ENCODE assay signal across 8 cellular contexts in the genomic region with DNA sequence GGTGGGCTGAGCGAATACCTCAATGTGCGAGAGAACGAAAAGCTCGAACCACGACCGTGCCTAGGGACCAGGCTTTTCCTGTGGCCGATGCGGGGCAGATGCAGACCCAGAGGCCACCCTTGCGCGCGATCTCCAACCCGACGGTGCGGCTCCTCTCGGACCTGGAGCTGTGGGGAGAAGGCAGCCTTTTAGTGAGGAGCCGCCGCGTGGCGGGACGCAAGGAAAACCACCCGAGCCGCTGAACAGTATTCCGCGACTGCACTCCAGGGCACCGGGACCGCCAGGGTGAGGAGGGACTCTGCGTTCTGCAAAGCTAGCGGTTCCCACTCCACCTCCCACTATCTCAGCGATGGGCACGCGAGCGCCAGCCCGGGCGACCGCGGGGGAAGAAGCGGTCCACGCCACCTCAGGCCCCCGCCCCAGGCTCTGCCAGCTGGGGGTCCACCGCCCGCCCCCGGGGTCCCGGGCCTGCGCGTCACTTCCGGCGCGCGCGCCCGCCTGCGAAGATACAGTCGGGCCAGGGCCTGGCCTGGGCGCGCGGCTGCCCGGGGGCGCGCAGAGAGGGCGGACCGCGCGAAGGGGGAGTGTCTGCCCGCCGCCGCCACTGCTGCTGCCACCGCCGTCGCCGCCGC.
DNase-seq lines count a peak whose midpoint lies in the region; ATAC-seq and TF ChIP-seq lines count a peak whose summit lies in the region.

No MANE protein-coding gene starts in this region.

- peaks cover 26% of the 10 kb centered on the region for H3K4me1 Mint-ChIP-seq in neural crest cell

- no peak for TF ChIP-seq EP300 in Ishikawa (IDR thresholded peaks at IDR 0.05; ENCODE audit: borderline replicate concordance)

- TF ChIP-seq CTCF in neural crest cell (conservative IDR thresholded peaks at IDR 0.05), result no peak

- H3K4me1 ChIP-seq in stomach smooth muscle (ENCODE audit: control insufficient read depth, insufficient read depth, low read length), result peaks cover 16% of the 10 kb centered on the region

- TF ChIP-seq RAD21 in Ishikawa (IDR thresholded peaks at IDR 0.05; ENCODE audit: low read depth), result no peak

- no peaks in the 10 kb centered on the region for H3K9me3 ChIP-seq in stomach smooth muscle (ENCODE audit: control insufficient read depth in 2 of 2, low read length in 2 of 2)

- peaks cover 16% of the 10 kb centered on the region for H3K36me3 Mint-ChIP-seq in neural crest cell (ENCODE audit: low read depth)

- peak overlapping the region; percentile 87 to 92 for H3K9ac ChIP-seq in stomach smooth muscle (ENCODE audit: low read length in 2 of 2)

- peak; percentile 47 for DNase-seq in DMS79 (lab: John Stamatoyannopoulos, UW)
- peak; percentile 17 for DNase-seq in RPMI8226
- DNase-seq in activated effector memory CD4-positive, alpha-beta T cell treated with Interleukin-2 at 50 U/mL for 16 hours, result peak; percentile 60
- peak; percentile 16 for DNase-seq in fibroblast of the conjunctiva (ENCODE audit: low read depth)
- DNase-seq in neural crest cell (ENCODE audit: low read depth, low spot score), result peak; percentile 77

- peak; percentile 92 for ATAC-seq in GM21576 (IDR thresholded peaks at IDR 0.05; ENCODE audit: unreplicated experiment)

- H3K27ac Mint-ChIP-seq in neural crest cell (ENCODE audit: unreplicated experiment), result peak overlapping the region; percentile 95

- peak overlapping the region; percentile 88 to 94 for H3K4me3 ChIP-seq in stomach smooth muscle (ENCODE audit: low read length in 2 of 2)

- no peaks in the 10 kb centered on the region for H3K36me3 ChIP-seq in stomach smooth muscle (ENCODE audit: control insufficient read depth in 2 of 2, insufficient read depth in 2 of 2, low read length in 2 of 2)

- H3K4me3 Mint-ChIP-seq in neural crest cell, result peak overlapping the region; percentile 94

- H3K27me3 Mint-ChIP-seq in neural crest cell (ENCODE audit: low read depth), result no peaks in the 10 kb centered on the region

- no peaks in the 10 kb centered on the region for H3K27me3 ChIP-seq in stomach smooth muscle (ENCODE audit: control insufficient read depth in 1 of 2, insufficient read depth in 2 of 2, low read length in 2 of 2)

- peak overlapping the region; percentile 82 for H3K27ac ChIP-seq in stomach smooth muscle (ENCODE audit: low read length)

- peaks cover 4% of the 10 kb centered on the region for H3K9me3 Mint-ChIP-seq in neural crest cell

TF ChIP-seq in Ishikawa, 13 proteins besides CTCF, POLR2A, EP300 and RAD21:
- peak; percentile 90 for TF ChIP-seq ZBTB7A (IDR thresholded peaks at IDR 0.05; ENCODE audit: low read depth)
- TF ChIP-seq, protein P1, sequence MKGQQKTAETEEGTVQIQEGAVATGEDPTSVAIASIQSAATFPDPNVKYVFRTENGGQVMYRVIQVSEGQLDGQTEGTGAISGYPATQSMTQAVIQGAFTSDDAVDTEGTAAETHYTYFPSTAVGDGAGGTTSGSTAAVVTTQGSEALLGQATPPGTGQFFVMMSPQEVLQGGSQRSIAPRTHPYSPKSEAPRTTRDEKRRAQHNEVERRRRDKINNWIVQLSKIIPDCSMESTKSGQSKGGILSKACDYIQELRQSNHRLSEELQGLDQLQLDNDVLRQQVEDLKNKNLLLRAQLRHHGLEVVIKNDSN (IDR thresholded peaks at IDR 0.05), result no peak
- no peak for TF ChIP-seq TAF1 (IDR thresholded peaks at IDR 0.05; ENCODE audit: low read depth)
- TF ChIP-seq YY1 (IDR thresholded peaks at IDR 0.05; ENCODE audit: low read depth), result 0 out of 2 replicates have a peak, but pooled peaks have one; percentile 22
- TF ChIP-seq, protein P2, sequence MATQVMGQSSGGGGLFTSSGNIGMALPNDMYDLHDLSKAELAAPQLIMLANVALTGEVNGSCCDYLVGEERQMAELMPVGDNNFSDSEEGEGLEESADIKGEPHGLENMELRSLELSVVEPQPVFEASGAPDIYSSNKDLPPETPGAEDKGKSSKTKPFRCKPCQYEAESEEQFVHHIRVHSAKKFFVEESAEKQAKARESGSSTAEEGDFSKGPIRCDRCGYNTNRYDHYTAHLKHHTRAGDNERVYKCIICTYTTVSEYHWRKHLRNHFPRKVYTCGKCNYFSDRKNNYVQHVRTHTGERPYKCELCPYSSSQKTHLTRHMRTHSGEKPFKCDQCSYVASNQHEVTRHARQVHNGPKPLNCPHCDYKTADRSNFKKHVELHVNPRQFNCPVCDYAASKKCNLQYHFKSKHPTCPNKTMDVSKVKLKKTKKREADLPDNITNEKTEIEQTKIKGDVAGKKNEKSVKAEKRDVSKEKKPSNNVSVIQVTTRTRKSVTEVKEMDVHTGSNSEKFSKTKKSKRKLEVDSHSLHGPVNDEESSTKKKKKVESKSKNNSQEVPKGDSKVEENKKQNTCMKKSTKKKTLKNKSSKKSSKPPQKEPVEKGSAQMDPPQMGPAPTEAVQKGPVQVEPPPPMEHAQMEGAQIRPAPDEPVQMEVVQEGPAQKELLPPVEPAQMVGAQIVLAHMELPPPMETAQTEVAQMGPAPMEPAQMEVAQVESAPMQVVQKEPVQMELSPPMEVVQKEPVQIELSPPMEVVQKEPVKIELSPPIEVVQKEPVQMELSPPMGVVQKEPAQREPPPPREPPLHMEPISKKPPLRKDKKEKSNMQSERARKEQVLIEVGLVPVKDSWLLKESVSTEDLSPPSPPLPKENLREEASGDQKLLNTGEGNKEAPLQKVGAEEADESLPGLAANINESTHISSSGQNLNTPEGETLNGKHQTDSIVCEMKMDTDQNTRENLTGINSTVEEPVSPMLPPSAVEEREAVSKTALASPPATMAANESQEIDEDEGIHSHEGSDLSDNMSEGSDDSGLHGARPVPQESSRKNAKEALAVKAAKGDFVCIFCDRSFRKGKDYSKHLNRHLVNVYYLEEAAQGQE (IDR thresholded peaks at IDR 0.05; ENCODE audit: low read depth), result no peak
- TF ChIP-seq FOXM1 (IDR thresholded peaks at IDR 0.05; ENCODE audit: borderline replicate concordance, low read depth), result no peak
- TF ChIP-seq EGR1 (IDR thresholded peaks at IDR 0.05), result peak; percentile 57; the same call in 1 of the 2 replicates
- TF ChIP-seq, protein P3, sequence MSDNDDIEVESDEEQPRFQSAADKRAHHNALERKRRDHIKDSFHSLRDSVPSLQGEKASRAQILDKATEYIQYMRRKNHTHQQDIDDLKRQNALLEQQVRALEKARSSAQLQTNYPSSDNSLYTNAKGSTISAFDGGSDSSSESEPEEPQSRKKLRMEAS (IDR thresholded peaks at IDR 0.05), result no peak; the same call in none of the 2 replicates
- TF ChIP-seq CREB1 (IDR thresholded peaks at IDR 0.05; ENCODE audit: low read depth), result no peak
- no peak for TF ChIP-seq TEAD4 (IDR thresholded peaks at IDR 0.05)
- TF ChIP-seq CEBPB (IDR thresholded peaks at IDR 0.05), result no peak
- no peak for TF ChIP-seq NFIC (IDR thresholded peaks at IDR 0.05)
- no peak for TF ChIP-seq TCF12 (IDR thresholded peaks at IDR 0.05; ENCODE audit: low read depth)

Comparison
In these comparisons a context has a peak if more than half of its experiments do, and no peak if none do; other contexts are left out.
1. Peak in every context shown above with its lines: DNase-seq, ATAC-seq, H3K4me3 ChIP-seq and H3K27ac ChIP-seq.
2. DNase-seq: peak in every context shown above with its lines; median percentile 77 in neural crest cell; 60 in activated effector memory CD4-positive, alpha-beta T cell treated with Interleukin-2 at 50 U/mL for 16 hours; 47 in DMS79; 17 in RPMI8226; 16 in fibroblast of the conjunctiva.